14 cellular contexts compared by ENCODE assay signal in genomic region chr17:43010667-43011308, GRCh38. TPM values are rescaled to one million over a fixed set of nuclear protein-coding genes. Genes with fewer than 3 reads are reported as not detected.
DNase-seq lines count a peak whose midpoint lies in the region; ATAC-seq and TF ChIP-seq lines count a peak whose summit lies in the region.
"Had no signal": no experiment of that assay in that cellular context is flagged by ENCODE, and none has a peak within 500 bp of the region (broad histone marks: within the 10 kb centered on the region; RNA-seq: fewer than 3 reads in every experiment).

No MANE protein-coding gene starts in this region.

- H3K9me3 Mint-ChIP-seq in MCF 10A (ENCODE audit: unreplicated experiment): no peaks in the 10 kb centered on the region
- H3K9me3 Mint-ChIP-seq in WTC11: no peaks in the 10 kb centered on the region

- peak overlapping the region in 1 of 5 donors; percentile 11 for H3K9ac ChIP-seq in subcutaneous abdominal adipose tissue (ENCODE audit: low read length in 5 of 5)
- H3K9ac ChIP-seq in mesendoderm (ENCODE audit: low read length): no peak overlapping the region

- H4K5ac ChIP-seq in mesendoderm (ENCODE audit: low read length): no peak overlapping the region

- peaks cover 22% of the 10 kb centered on the region for H3K36me3 Mint-ChIP-seq in MCF 10A (ENCODE audit: insufficient read depth, unreplicated experiment)
- peaks cover 10% of the 10 kb centered on the region for H3K36me3 Mint-ChIP-seq in WTC11

- no peak for TF ChIP-seq POLR2A in breast epithelium (IDR thresholded peaks at IDR 0.05)

- DNase-seq in breast epithelium (ENCODE audit: low spot score in 2 of 2) (no peak), MCF 10A (ENCODE audit: unreplicated experiment) (no peak), WTC11 (ENCODE audit: low spot score) (no peak), hepatocyte (ENCODE audit: low spot score) (peak; percentile 80), mesendoderm (no peak)
- no peak for DNase-seq in activated CD4-positive, CD25-positive, alpha-beta regulatory T cell treated with anti-CD3 and anti-CD28 coated beads, Interleukin-2, amount 50 U/mL, for 72 hours
- DNase-seq: activated T-cell treated with anti-CD3 and anti-CD28 coated beads, Interleukin-2, amount 50 U/mL, for 1 hour; left lung; NCI-H1694; NCI-H774; stimulated activated CD8-positive, alpha-beta memory T cell treated with anti-CD3 and anti-CD28 coated beads, Interleukin-4, amount 100 ng/mL, for 48 hours had no signal

- H3K36me3 ChIP-seq in breast epithelium (peaks cover 5% of the 10 kb centered on the region), hepatocyte (replicated peaks; ENCODE audit: insufficient read depth, low read depth) (no peaks in the 10 kb centered on the region), subcutaneous abdominal adipose tissue (ENCODE audit: control insufficient read depth in 5 of 5, insufficient read depth in 5 of 5, low read length in 5 of 5) (peaks cover 0 to 33% (median 28%) of the 10 kb centered on the region in 5 donors), mesendoderm (ENCODE audit: control insufficient read depth, insufficient read depth, low read length) (peaks cover 1% of the 10 kb centered on the region)
- H3K36me3 ChIP-seq: ovary had no signal

- no TSS peak for BruUV-seq in MCF 10A (replicated peaks; lab: Mats Ljungman, UMichigan)

- H2AK5ac ChIP-seq in mesendoderm (ENCODE audit: low read length): no peak overlapping the region

- no peak overlapping the region for H3K4me3 Mint-ChIP-seq in MCF 10A (ENCODE audit: unreplicated experiment)
- H3K4me3 Mint-ChIP-seq in WTC11: no peak overlapping the region

- POLR2A ChIA-PET in MCF 10A (lab: Yijun Ruan, JAX): interaction anchor here (0.7 to 4.1 kb wide), 4 partner anchors 10 to 574 kb away, joined by 3 to 25 read pairs (median 10); partner anchors contain the start of genes RPL27 and VAT1
- POLR2A ChIA-PET in WTC11 (lab: Charles Lee): no interaction called here

- CTCF ChIA-PET in MCF 10A (lab: Yijun Ruan, JAX): interaction anchor here (0.6 kb wide), 1 partner anchor 13 kb away, joined by 4 read pairs; no protein-coding TSS in a partner anchor
- CTCF ChIA-PET in WTC11 (lab: Charles Lee): interaction anchor here (0.7 to 4.3 kb wide), 2 partner anchors 13 kb away, joined by 5 to 19 read pairs; partner anchors contain the start of gene RPL27

- H3K79me2 ChIP-seq in hepatocyte (peaks cover 17% of the 10 kb centered on the region), mesendoderm (ENCODE audit: control insufficient read depth, insufficient read depth, low read length) (no peaks in the 10 kb centered on the region)

- peak overlapping the region in 1 of 3 donors; percentile 37 for H3K4me3 ChIP-seq in breast epithelium
- H3K4me3 ChIP-seq in hepatocyte: no peak overlapping the region
- peak overlapping the region in 3 of 5 donors; percentile 4 to 47 (median 23) for H3K4me3 ChIP-seq in subcutaneous abdominal adipose tissue (ENCODE audit: low read depth in 1 of 5, low read length in 5 of 5)
- H3K4me3 ChIP-seq in mesendoderm (ENCODE audit: low read length): no peak overlapping the region
- H3K4me3 ChIP-seq: left lung, ovary had no signal

- H3K27me3 ChIP-seq in breast epithelium (no peaks in the 10 kb centered on the region), hepatocyte (no peaks in the 10 kb centered on the region), subcutaneous abdominal adipose tissue (ENCODE audit: control insufficient read depth in 5 of 5, insufficient read depth in 4 of 5, low read length in 5 of 5) (no peaks in the 10 kb centered on the region), mesendoderm (ENCODE audit: insufficient read depth, low read length, poor library complexity) (no peaks in the 10 kb centered on the region)
- H3K27me3 ChIP-seq: left lung, ovary had no signal

- WGBS in hepatocyte (ENCODE audit: low lambda C conversion rate, missing lambda C conversion rate): 81% methylated on average over 5 of the region's 5 CpGs
- whole genome bisulfite sequencing in mesendoderm (ENCODE audit: extremely low coverage, insufficient coverage, low lambda C conversion rate): no CpG with 5 or more reads among the region's 5 CpGs

- no peaks in the 10 kb centered on the region for H4K20me1 ChIP-seq in hepatocyte (ENCODE audit: insufficient read depth, poor library complexity, severe bottlenecking)

- H3K9me2 ChIP-seq in hepatocyte (replicated peaks; ENCODE audit: insufficient read depth): no peaks in the 10 kb centered on the region

- H2BK5ac ChIP-seq in mesendoderm (ENCODE audit: low read length): no peak overlapping the region

- no peak overlapping the region for H3K4ac ChIP-seq in mesendoderm (ENCODE audit: low read depth, low read length)

- intact Hi-C loops in breast epithelium (cut with DNase I; ENCODE audit: low total_unique reads): loop anchor here (10.0 kb wide), 1 partner anchor 334 kb away; no protein-coding TSS in a partner anchor
- intact Hi-C loops in MCF 10A (cut with micrococcal nuclease): no loop called here

- H3K4me1 Mint-ChIP-seq in MCF 10A (ENCODE audit: insufficient read depth, unreplicated experiment) (peaks cover 6% of the 10 kb centered on the region), WTC11 (peaks cover 36% of the 10 kb centered on the region)

- H2BK120ac ChIP-seq in mesendoderm (ENCODE audit: low read depth, low read length): no peak overlapping the region

- no peak overlapping the region for H3K18ac ChIP-seq in mesendoderm (ENCODE audit: low read length)

- H3K4me1 ChIP-seq in breast epithelium (no peaks in the 10 kb centered on the region), hepatocyte (ENCODE audit: insufficient read depth) (peaks cover 24% of the 10 kb centered on the region), subcutaneous abdominal adipose tissue (ENCODE audit: control insufficient read depth in 5 of 5, insufficient read depth in 5 of 5, low read length in 5 of 5) (peaks cover 16 to 74% (median 52%) of the 10 kb centered on the region in 5 donors), mesendoderm (ENCODE audit: control insufficient read depth, low read depth, low read length) (no peaks in the 10 kb centered on the region)

- no peak overlapping the region for H2AFZ ChIP-seq in hepatocyte

- peak overlapping the region; percentile 56 to 72 for H3K27ac ChIP-seq in breast epithelium
- peak overlapping the region; percentile 85 for H3K27ac ChIP-seq in hepatocyte
- H3K27ac ChIP-seq in subcutaneous abdominal adipose tissue (ENCODE audit: low read depth, low read length): peak overlapping the region; percentile 59
- H3K27ac ChIP-seq in mesendoderm (ENCODE audit: low read depth, low read length): no peak overlapping the region
- H3K27ac ChIP-seq: ovary had no signal

- ATAC-seq in WTC11: no peak
- no peak for ATAC-seq in HG03108 (IDR thresholded peaks at IDR 0.05; ENCODE audit: unreplicated experiment)
- ATAC-seq: left lung had no signal

- TF ChIP-seq CTCF in breast epithelium (IDR thresholded peaks at IDR 0.05) (no peak), MCF 10A (IDR thresholded peaks at IDR 0.05; ENCODE audit: unreplicated experiment) (no peak), WTC11 (IDR thresholded peaks at IDR 0.05) (no peak), hepatocyte (IDR thresholded peaks at IDR 0.05; ENCODE audit: poor library complexity) (no peak)

- H3K27ac Mint-ChIP-seq in MCF 10A (ENCODE audit: low read depth, unreplicated experiment): no peak overlapping the region
- no peak overlapping the region for H3K27ac Mint-ChIP-seq in WTC11

- no peaks in the 10 kb centered on the region for H3K9me3 ChIP-seq in breast epithelium
- H3K9me3 ChIP-seq in hepatocyte (ENCODE audit: low read depth): no peaks in the 10 kb centered on the region
- H3K9me3 ChIP-seq in subcutaneous abdominal adipose tissue (ENCODE audit: control insufficient read depth in 5 of 5, low read length in 5 of 5): no peaks in the 10 kb centered on the region
- H3K9me3 ChIP-seq: left lung, ovary had no signal

- H3K27me3 Mint-ChIP-seq in MCF 10A (ENCODE audit: insufficient read depth, unreplicated experiment) (no peaks in the 10 kb centered on the region), WTC11 (ENCODE audit: low read depth) (no peaks in the 10 kb centered on the region)

- H3K4me2 ChIP-seq in hepatocyte (peak overlapping the region; percentile 23), mesendoderm (ENCODE audit: low read length) (no peak overlapping the region)

- H3K79me1 ChIP-seq in mesendoderm (ENCODE audit: low read length): no peaks in the 10 kb centered on the region

- no peak overlapping the region for H4K8ac ChIP-seq in mesendoderm (ENCODE audit: low read depth, low read length)

- H3K56ac ChIP-seq in mesendoderm (ENCODE audit: low read length): no peak overlapping the region

- no peak overlapping the region for H3K23ac ChIP-seq in mesendoderm (ENCODE audit: low read length)

- H2BK15ac ChIP-seq in mesendoderm (replicated peaks; ENCODE audit: low read depth): no peak overlapping the region

TF ChIP-seq in WTC11, 78 proteins besides CTCF, POLR2A, EP300 and RAD21 (continues in another document):
- 0 out of 2 replicates have a peak, but pooled peaks have one; percentile 61 for TF ChIP-seq GABPB1 (CRISPR knock-in tag; IDR thresholded peaks at IDR 0.05)

RNA-seq across cellular contexts. Expression of gene IFI35, which starts 4.2 kb away (rescaled TPM):
- total RNA-seq in breast epithelium (10 to 100 TPM; 16.2 to 42.3 (median 31.0) TPM), MCF 10A (2022) (6.3 and 7.3 TPM in 2 replicates), WTC11 (2021) (3.0 to 4.7 TPM (median 3.8 TPM) in 3 replicates), hepatocyte (14.4 and 18.4 TPM in 2 replicates)
- polyA plus RNA-seq in hepatocyte: 27.5 and 37.8 TPM in 2 replicates
- 0.63 TPM for polyA plus RNA-seq in mesendoderm (2013, experiment 1 of 2)
- 0.77 TPM for polyA plus RNA-seq in mesendoderm (2013, experiment 2 of 2)

RNA-seq across cellular contexts. Expression of gene VAT1, which starts 11.4 kb away (rescaled TPM):
- total RNA-seq in breast epithelium (100 to 1,000 TPM; 125 to 402 (median 173) TPM), MCF 10A (2022) (61.0 and 105 TPM in 2 replicates), WTC11 (2021) (291 to 298 TPM (median 296 TPM) in 3 replicates), hepatocyte (181 and 207 TPM in 2 replicates)
- polyA plus RNA-seq in hepatocyte: 219 and 251 TPM in 2 replicates
- 203 TPM for polyA plus RNA-seq in mesendoderm (2013, experiment 1 of 2)
- polyA plus RNA-seq in mesendoderm (2013, experiment 2 of 2): 200 TPM

RNA-seq across cellular contexts. Expression of gene RPL27, which starts 12.6 kb away (rescaled TPM):
- 1,000 to 10,000 TPM; 1,150 to 3,519 (median 1,958) TPM for total RNA-seq in breast epithelium
- 970 and 1,226 TPM in 2 replicates for total RNA-seq in MCF 10A (2022)
- 1,391 to 1,553 TPM (median 1,518 TPM) in 3 replicates for total RNA-seq in WTC11 (2021)
- 1,020 and 1,179 TPM in 2 replicates for total RNA-seq in hepatocyte
- polyA plus RNA-seq in hepatocyte: 580 and 602 TPM in 2 replicates
- polyA plus RNA-seq in mesendoderm (2013, experiment 1 of 2): 5,596 TPM
- 5,579 TPM for polyA plus RNA-seq in mesendoderm (2013, experiment 2 of 2)

RNA-seq across cellular contexts. Expression of gene RND2, which starts 14.2 kb away (rescaled TPM):
- total RNA-seq in breast epithelium: 1 to 10 TPM in 2 of 3 donors, under 1 TPM in 1; 0.16 to 2.0 (median 1.3) TPM
- 0.16 TPM in 1 of 2 replicates, not detected in the other for total RNA-seq in MCF 10A (2022)
- total RNA-seq in WTC11 (2021): 46.9 to 51.8 TPM (median 50.2 TPM) in 3 replicates
- total RNA-seq in hepatocyte: 4.6 and 6.3 TPM in 2 replicates
- polyA plus RNA-seq in hepatocyte: 2.6 and 3.2 TPM in 2 replicates
- polyA plus RNA-seq in mesendoderm (2013, experiment 1 of 2): 16.4 TPM
- 15.7 TPM for polyA plus RNA-seq in mesendoderm (2013, experiment 2 of 2)

RNA-seq across cellular contexts. Expression of gene RUNDC1, which starts 30.4 kb away (rescaled TPM):
- total RNA-seq in breast epithelium: 10 to 100 TPM in 2 of 3 donors, 1 to 10 TPM in 1; 8.6 to 25.8 (median 22.3) TPM
- 13.4 and 14.2 TPM in 2 replicates for total RNA-seq in MCF 10A (2022)
- total RNA-seq in WTC11 (2021): 12.2 to 14.2 TPM (median 12.7 TPM) in 3 replicates
- total RNA-seq in hepatocyte: 8.0 and 11.4 TPM in 2 replicates
- polyA plus RNA-seq in hepatocyte: 19.6 and 20.3 TPM in 2 replicates
- polyA plus RNA-seq in mesendoderm (2013, experiment 1 of 2): 6.8 TPM
- 6.6 TPM for polyA plus RNA-seq in mesendoderm (2013, experiment 2 of 2)

Comparison
In these comparisons a context has a peak if more than half of its experiments do, and no peak if none do; other contexts are left out.
1. H3K4me3 ChIP-seq: peak in subcutaneous abdominal adipose tissue (3 of 5); none in hepatocyte (single experiment) and mesendoderm (single experiment).